In the genomic region with DNA sequence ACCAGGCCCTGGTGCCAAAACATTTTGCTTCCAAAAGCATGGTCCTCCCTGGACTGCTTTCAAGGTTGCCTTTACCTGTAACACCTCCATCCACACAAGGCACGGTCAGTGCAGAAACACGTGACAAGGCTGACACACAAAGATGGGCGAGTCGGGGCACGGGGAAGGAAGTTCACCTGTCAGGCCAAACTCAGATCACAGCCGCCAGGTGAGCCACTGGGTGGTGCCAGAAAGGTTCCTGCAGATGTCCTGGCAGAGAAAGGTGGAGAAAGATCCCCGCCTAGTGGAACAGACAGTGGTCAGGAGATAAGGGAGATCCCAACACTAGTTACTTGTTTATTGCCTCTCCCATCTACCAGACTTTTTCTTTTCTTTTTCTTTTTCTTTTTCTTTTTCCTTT, we compare ENCODE assay signal across 9 cellular contexts.
A peak's percentile ranks its signal among the peaks of the same experiment; 100 is the strongest.
DNase-seq lines count a peak whose midpoint lies in the region; ATAC-seq, FAIRE-seq and TF ChIP-seq lines count a peak whose summit lies in the region.
"Had no signal": no experiment of that assay in that cellular context is flagged by ENCODE, and none has a peak within 500 bp of the region (broad histone marks: within the 10 kb centered on the region; RNA-seq: fewer than 3 reads in every experiment).

No MANE protein-coding gene starts in this region.

- POLR2A ChIA-PET in HepG2 (lab: Yijun Ruan, JAX): no interaction called here

- no peaks in the 10 kb centered on the region for H3K36me3 Mint-ChIP-seq in mesothelial cell of epicardium

- H3K4me1 Mint-ChIP-seq in mesothelial cell of epicardium: no peaks in the 10 kb centered on the region

- peak; percentile 42; the same call in 1 of the 2 replicates for TF ChIP-seq RAD21 in HepG2 (CRISPR knock-in tag; IDR thresholded peaks at IDR 0.05)

- peak; percentile 73 for DNase-seq in ELF-1 (ENCODE audit: low read depth, low spot score)
- DNase-seq in M059J (ENCODE audit: low read depth): peak; percentile 12
- peak; percentile 91 for DNase-seq in RWPE2 (ENCODE audit: low spot score)
- DNase-seq in HepG2 (ENCODE audit: low spot score): peak; percentile 38
- no peak for DNase-seq in posterior cingulate gyrus
- DNase-seq in mesothelial cell of epicardium (ENCODE audit: low spot score in 2 of 2, unreplicated experiment in 2 of 2): no peak
- DNase-seq: pancreas had no signal

- WGBS in HepG2 (ENCODE audit: low lambda C conversion rate): 8% methylated on average over 7 of the region's 7 CpGs

- H3K36me3 ChIP-seq in RWPE2 (ENCODE audit: low read depth) (no peaks in the 10 kb centered on the region), HepG2 (replicated peaks in 1 of 2; ENCODE audit: control insufficient read depth in 1 of 2, insufficient read depth in 2 of 2, low read length in 2 of 2) (no peaks in the 10 kb centered on the region)
- H3K36me3 ChIP-seq: pancreas had no signal

- intact Hi-C loops in HepG2 (cut with micrococcal nuclease; ENCODE audit: unreplicated experiment) (loop anchor here (5.0 kb wide), 1 partner anchor 133 kb away; no protein-coding TSS in a partner anchor), posterior cingulate gyrus (cut with DNase I) (loop anchor here (10.0 kb wide), 1 partner anchor 75 kb away; no protein-coding TSS in a partner anchor)

- H3K27ac ChIP-seq in RWPE2 (ENCODE audit: poor library complexity, severe bottlenecking) (no peak overlapping the region), HepG2 (ENCODE audit: extremely low read length, insufficient read depth, low read length) (no peak overlapping the region)
- H3K27ac ChIP-seq: pancreas had no signal

- H3K4me3 ChIP-seq in RWPE2 (ENCODE audit: severe bottlenecking): no peak overlapping the region
- H3K4me3 ChIP-seq in HepG2 (replicated peaks in 1 of 3; ENCODE audit: insufficient read depth in 1 of 3, low read depth in 2 of 3, low read length in 3 of 3): no peak overlapping the region
- H3K4me3 ChIP-seq: pancreas had no signal

- no peak for TF ChIP-seq POLR2A in HepG2 (IDR thresholded peaks at IDR 0.05; ENCODE audit: insufficient read depth in 1 of 2, low read depth in 2 of 2, low read length in 2 of 2)

- H3K79me2 ChIP-seq in HepG2 (ENCODE audit: insufficient read depth, low read length): no peaks in the 10 kb centered on the region

- FAIRE-seq in HepG2 (lab: Jason Lieb, UNC): no peak
- FAIRE-seq: pancreas had no signal

- no peak overlapping the region for H3K4me2 ChIP-seq in HepG2 (ENCODE audit: low read depth, low read length)

- no peaks in the 10 kb centered on the region for H3K9me3 Mint-ChIP-seq in mesothelial cell of epicardium

- no peaks in the 10 kb centered on the region for H3K4me1 ChIP-seq in RWPE2 (ENCODE audit: insufficient read depth, poor library complexity, severe bottlenecking)
- H3K4me1 ChIP-seq in HepG2 (ENCODE audit: insufficient read depth, low read length): no peaks in the 10 kb centered on the region
- H3K4me1 ChIP-seq: pancreas had no signal

- H3K9ac ChIP-seq in HepG2 (ENCODE audit: insufficient read depth, low read depth, low read length): no peak overlapping the region

- no TSS peak for BruUV-seq in HepG2 (replicated peaks; lab: Mats Ljungman, UMichigan)

- H3K27ac Mint-ChIP-seq in mesothelial cell of epicardium: no peak overlapping the region

- peaks cover 23% of the 10 kb centered on the region for H3K27me3 Mint-ChIP-seq in mesothelial cell of epicardium (ENCODE audit: low read depth)

- H3K9me3 ChIP-seq in RWPE2 (ENCODE audit: severe bottlenecking) (no peaks in the 10 kb centered on the region), HepG2 (ENCODE audit: low read length) (no peaks in the 10 kb centered on the region)
- H3K9me3 ChIP-seq: pancreas had no signal

- in situ Hi-C loops in HepG2 (cut with HindIII; ENCODE audit: extremely low pct_ligation_motif_present, low pct_unique_long_range_greater_than_20kb): no loop called here

- ATAC-seq in RWPE2 (ENCODE audit: low read depth): peak; percentile 99
- ATAC-seq in HepG2: peak; percentile 53; the same call in 2 of the 3 replicates
- no peak for ATAC-seq in GM19324 (IDR thresholded peaks at IDR 0.05; ENCODE audit: low FRiP score, unreplicated experiment)
- ATAC-seq in HG02852 (IDR thresholded peaks at IDR 0.05; ENCODE audit: unreplicated experiment): no peak

- H3K4me3 Mint-ChIP-seq in mesothelial cell of epicardium: no peak overlapping the region

- TF ChIP-seq EP300 in HepG2 (IDR thresholded peaks at IDR 0.05; ENCODE audit: low read depth in 2 of 2, low read length in 2 of 2): no peak
- no peak for TF ChIP-seq EP300 in HepG2 (CRISPR knock-in tag; IDR thresholded peaks at IDR 0.05; ENCODE audit: borderline replicate concordance)

- H4K20me1 ChIP-seq in HepG2 (ENCODE audit: insufficient read depth, low read length): 0 out of 2 replicates have a peak, but pooled peaks cover 2% of the 10 kb centered on the region

- no peak overlapping the region for H2AFZ ChIP-seq in HepG2 (ENCODE audit: low read length)

- peak; percentile 92 for TF ChIP-seq CTCF in RWPE2 (IDR thresholded peaks at IDR 0.05; ENCODE audit: poor library complexity, severe bottlenecking)
- peak; percentile 71 for TF ChIP-seq CTCF in HepG2 (CRISPR knock-in tag; IDR thresholded peaks at IDR 0.05)
- TF ChIP-seq CTCF in mesothelial cell of epicardium (IDR thresholded peaks at IDR 0.05; ENCODE audit: unreplicated experiment): no peak

- H3K27me3 ChIP-seq in RWPE2 (ENCODE audit: insufficient read depth, poor library complexity, severe bottlenecking): no peaks in the 10 kb centered on the region
- no peaks in the 10 kb centered on the region for H3K27me3 ChIP-seq in HepG2 (ENCODE audit: control insufficient read depth in 1 of 2, insufficient read depth in 2 of 2, low read length in 2 of 2)
- H3K27me3 ChIP-seq: pancreas had no signal

- CTCF ChIA-PET in HepG2 (lab: Yijun Ruan, JAX; ENCODE audit: low intra/inter-chr PET ratio, low total read pairs): no interaction called here

TF ChIP-seq in HepG2, 621 proteins besides CTCF, POLR2A, EP300 and RAD21:
- TF ChIP-seq SMC3 (IDR thresholded peaks at IDR 0.05; ENCODE audit: low read length) (peak; percentile 59; the same call in 1 of the 2 replicates), ZEB1 (IDR thresholded peaks at IDR 0.05; ENCODE audit: insufficient replicate concordance, low read depth) (peak; percentile 31), STAG1 (CRISPR knock-in tag; IDR thresholded peaks at IDR 0.05) (peak; percentile 79), ZNF484 (CRISPR knock-in tag; IDR thresholded peaks at IDR 0.05; ENCODE audit: borderline replicate concordance, low read depth) (no peak)

Comparison
In these comparisons a context has a peak if more than half of its experiments do, and no peak if none do; other contexts are left out.
1. DNase-seq: peak in ELF-1 (single experiment), M059J (single experiment), RWPE2 (single experiment) and HepG2 (single experiment); none in posterior cingulate gyrus (0 of 10) and mesothelial cell of epicardium (0 of 2).
2. ATAC-seq: peak in RWPE2 (single experiment) and HepG2 (single experiment); none in GM19324 (single experiment) and HG02852 (single experiment).